ENCODE assay signal across 2 cellular contexts in the genomic region with DNA sequence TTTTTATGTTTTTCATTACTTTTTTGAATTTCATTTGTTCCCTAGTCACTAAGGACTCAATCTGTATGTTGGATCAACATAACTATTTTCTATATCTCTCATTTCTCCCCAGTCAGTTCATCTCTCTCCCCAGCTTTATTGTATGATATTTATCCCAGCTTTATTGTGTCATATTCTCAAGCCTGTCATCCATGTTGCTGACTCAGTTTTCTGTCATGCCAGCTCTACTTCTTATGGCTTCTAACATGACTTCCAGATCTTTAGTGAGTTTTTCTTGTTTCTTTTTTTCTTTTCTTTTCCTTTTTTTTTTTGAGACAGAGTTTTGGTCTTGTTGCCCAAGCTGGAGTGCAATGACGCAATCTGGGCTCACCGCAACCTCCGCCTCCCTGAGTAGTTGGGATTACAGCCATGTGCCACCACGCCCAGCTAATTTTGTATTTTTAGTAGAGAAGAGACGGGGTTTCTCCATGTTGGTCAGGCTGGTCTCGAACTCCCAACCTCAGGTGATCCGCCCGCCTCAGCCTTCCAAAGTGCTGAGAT.
A peak's percentile ranks its signal among the peaks of the same experiment; 100 is the strongest.
TF ChIP-seq lines count a peak whose summit lies in the region.

No MANE protein-coding gene starts in this region.

TF ChIP-seq in IMR-90, 13 proteins besides CTCF, POLR2A, EP300 and RAD21:
- TF ChIP-seq MAFK (IDR thresholded peaks at IDR 0.05; ENCODE audit: low read depth, low read length) (peak; percentile 52), CEBPB (IDR thresholded peaks at IDR 0.05; ENCODE audit: low read depth, low read length) (peak; percentile 41; the same call in 1 of the 2 replicates), BHLHE40 (IDR thresholded peaks at IDR 0.05; ENCODE audit: low read depth, low read length) (no peak)

TF ChIP-seq in H1, 55 proteins besides CTCF, POLR2A, EP300 and RAD21:
- TF ChIP-seq CEBPB (IDR thresholded peaks at IDR 0.05; ENCODE audit: low read depth, low read length) (0 out of 2 replicates have a peak, but pooled peaks have one; percentile 26), SP4 (IDR thresholded peaks at IDR 0.05; ENCODE audit: low read length) (no peak)
